In genomic region chr9:127133739-127134167, GRCh38 we compare ENCODE assay signal across 9 cellular contexts. TPM values are rescaled to one million over a fixed set of nuclear protein-coding genes. Genes with fewer than 3 reads are reported as not detected.
DNase-seq lines count a peak whose midpoint lies in the region; ATAC-seq and TF ChIP-seq lines count a peak whose summit lies in the region.
"Had no signal": no experiment of that assay in that cellular context is flagged by ENCODE, and none has a peak within 500 bp of the region (broad histone marks: within the 10 kb centered on the region; RNA-seq: fewer than 3 reads in every experiment).

No MANE protein-coding gene starts in this region.

- DNase-seq in MG63 = peak; percentile 88
- peak; percentile 83 for DNase-seq in coronary artery (ENCODE audit: low spot score)
- DNase-seq in medulla oblongata (ENCODE audit: extremely low spot score) = peak; percentile 91
- DNase-seq in suprapubic skin (ENCODE audit: low spot score in 2 of 2) = peak in 1 of 2 donors; percentile 86
- no peak for DNase-seq in NK-92 (lab: John Stamatoyannopoulos, UW; ENCODE audit: unreplicated experiment)

- peaks cover 61% of the 10 kb centered on the region for H3K4me1 ChIP-seq in suprapubic skin

- H3K27ac ChIP-seq in coronary artery (peak overlapping the region; percentile 68 to 89), suprapubic skin (peak overlapping the region; percentile 81)

- no peak for TF ChIP-seq EP300 in suprapubic skin (IDR thresholded peaks at IDR 0.05)

- H3K36me3 ChIP-seq in MG63 (no peaks in the 10 kb centered on the region), suprapubic skin (no peaks in the 10 kb centered on the region)

- H3K9me3 ChIP-seq in MG63 (no peaks in the 10 kb centered on the region), suprapubic skin (no peaks in the 10 kb centered on the region)

- 57% methylated on average over 11 of the region's 13 CpGs for WGBS in suprapubic skin

- ATAC-seq in GM21723 (IDR thresholded peaks at IDR 0.05; ENCODE audit: unreplicated experiment) (no peak), HG03039 (IDR thresholded peaks at IDR 0.05; ENCODE audit: unreplicated experiment) (no peak), GM21515 (IDR thresholded peaks at IDR 0.05; ENCODE audit: unreplicated experiment) (no peak)

- no peak overlapping the region for H3K4me3 ChIP-seq in MG63
- H3K4me3 ChIP-seq in coronary artery = no peak overlapping the region
- no peak overlapping the region for H3K4me3 ChIP-seq in suprapubic skin

- no peak for TF ChIP-seq CTCF in coronary artery (IDR thresholded peaks at IDR 0.05)
- TF ChIP-seq CTCF in suprapubic skin (IDR thresholded peaks at IDR 0.05) = no peak

- TF ChIP-seq POLR2A in suprapubic skin (IDR thresholded peaks at IDR 0.05) = no peak

- H3K27me3 ChIP-seq in MG63 (no peaks in the 10 kb centered on the region), suprapubic skin (no peaks in the 10 kb centered on the region)

RNA-seq across cellular contexts. Expression of gene ANGPTL2, which starts 11.3 kb away (rescaled TPM):
- total RNA-seq in MG63 (2014; rRNA removed; shearing (Covaris generic); ENCODE audit: low replicate concordance) = 7.1 and 8.1 TPM in 2 replicates
- 10 to 100 TPM; 17.3 to 21.3 (median 19.8) TPM for total RNA-seq in suprapubic skin
- total RNA-seq: activated CD8-positive, alpha-beta memory T cell treated with anti-CD3 and anti-CD28 coated beads for 36 hours had no signal
